Comparison of ENCODE assay signal across 8 cellular contexts in genomic region chr14:67815573-67816235, GRCh38. TPM values are rescaled to one million over a fixed set of nuclear protein-coding genes. Genes with fewer than 3 reads are reported as not detected.
DNase-seq lines count a peak whose midpoint lies in the region; ATAC-seq and TF ChIP-seq lines count a peak whose summit lies in the region.

No MANE protein-coding gene starts in this region.

- peak overlapping the region; percentile 83 for H3K4me2 ChIP-seq in SK-N-SH

- H3K36me3 Mint-ChIP-seq in activated T-cell treated with anti-CD3 and anti-CD28 coated beads, Interleukin-2, amount 50 U/mL, for 24 hours (ENCODE audit: low read depth), result peaks cover 47% of the 10 kb centered on the region

- H3K27ac ChIP-seq in SK-N-SH (ENCODE audit: low read depth in 2 of 2, low read length in 1 of 2), result peak overlapping the region in 1 of 2 experiments; percentile 52; a peak in 2 of 4 replicates
- H3K27ac ChIP-seq in esophagus squamous epithelium, result peak overlapping the region; percentile 13 to 93 (median 84)

- peak overlapping the region; percentile 96 for H3K4me3 Mint-ChIP-seq in activated T-cell treated with anti-CD3 and anti-CD28 coated beads, Interleukin-2, amount 50 U/mL, for 24 hours

- peak overlapping the region; percentile 76 for H3K9ac ChIP-seq in SK-N-SH

- DNase-seq in activated T-cell treated with anti-CD3 and anti-CD28 coated beads, Interleukin-2, amount 50 U/mL, for 24 hours, result no peak
- DNase-seq in activated T-cell treated with anti-CD3 and anti-CD28 coated beads for 4 hours (no peak), SK-N-SH (no peak), esophagus squamous epithelium (lab: John Stamatoyannopoulos, UW) (no peak), omental fat pad (ENCODE audit: low spot score) (no peak), GDM1 (lab: John Stamatoyannopoulos, UW) (no peak), NCI-H510A (lab: John Stamatoyannopoulos, UW) (no peak), NOMO-1 treated with dmso at 0.1 percent for 144 hours (lab: John Stamatoyannopoulos, UW; ENCODE audit: unreplicated experiment) (no peak)

- no peak for TF ChIP-seq EP300 in SK-N-SH (IDR thresholded peaks at IDR 0.05; ENCODE audit: borderline replicate concordance in 1 of 2, low read depth in 1 of 2, low read length in 1 of 2)

- peaks cover 51% of the 10 kb centered on the region for H3K4me1 Mint-ChIP-seq in activated T-cell treated with anti-CD3 and anti-CD28 coated beads, Interleukin-2, amount 50 U/mL, for 24 hours (ENCODE audit: low read depth)

- no peak for TF ChIP-seq POLR2A in esophagus squamous epithelium (IDR thresholded peaks at IDR 0.05)

- peak overlapping the region; percentile 71 for H2AFZ ChIP-seq in SK-N-SH (ENCODE audit: low read depth)

- H3K9me3 ChIP-seq in SK-N-SH (no peaks in the 10 kb centered on the region), esophagus squamous epithelium (no peaks in the 10 kb centered on the region)

- CTCF ChIA-PET in SK-N-SH (lab: Yijun Ruan, JAX), result interaction anchor here (0.9 kb wide), 1 partner anchor 335 kb away, joined by 3 read pairs; no protein-coding TSS in a partner anchor

- H4K20me1 ChIP-seq in SK-N-SH (ENCODE audit: insufficient read depth), result no peaks in the 10 kb centered on the region

- WGBS in SK-N-SH (ENCODE audit: low lambda C conversion rate), result 6% methylated on average over 15 of the region's 15 CpGs
- WGBS in esophagus squamous epithelium, 2 donors, result 5 to 10% methylated on average over 15 of the region's 15 CpGs

- peak; percentile 29 for ATAC-seq in omental fat pad (ENCODE audit: low FRiP score)

- peaks cover 5 to 17% of the 10 kb centered on the region in 2 experiments for H3K4me1 ChIP-seq in SK-N-SH (ENCODE audit: control insufficient read depth in 1 of 2, insufficient read depth in 2 of 2, low read depth in 1 of 2, low read length in 1 of 2)
- H3K4me1 ChIP-seq in esophagus squamous epithelium, result peaks cover 5 to 47% (median 21%) of the 10 kb centered on the region in 3 donors

- TF ChIP-seq RAD21 in SK-N-SH (IDR thresholded peaks at IDR 0.05; ENCODE audit: low read length), result no peak

- H3K4me3 ChIP-seq in SK-N-SH (ENCODE audit: low read depth in 2 of 2, low read length in 1 of 2) (peak overlapping the region; percentile 77 to 97), esophagus squamous epithelium (peak overlapping the region; percentile 73 to 86 (median 78))

- H3K36me3 ChIP-seq in SK-N-SH (replicated peaks in 1 of 2; ENCODE audit: control insufficient read depth in 1 of 2, insufficient read depth in 2 of 2, low read length in 1 of 2) (peaks cover 30 to 36% of the 10 kb centered on the region in 2 experiments), esophagus squamous epithelium (peaks cover 0 to 36% (median 3%) of the 10 kb centered on the region in 3 donors)

- H3K27me3 ChIP-seq in SK-N-SH (ENCODE audit: insufficient read depth) (no peaks in the 10 kb centered on the region), esophagus squamous epithelium (no peaks in the 10 kb centered on the region)

- POLR2A ChIA-PET in SK-N-SH (lab: Yijun Ruan, JAX), result interaction anchor here (0.6 to 1.2 kb wide), 3 partner anchors 9 to 18 kb away, joined by 3 to 7 read pairs (median 3); no protein-coding TSS in a partner anchor

- no peaks in the 10 kb centered on the region for H3K27me3 Mint-ChIP-seq in activated T-cell treated with anti-CD3 and anti-CD28 coated beads, Interleukin-2, amount 50 U/mL, for 24 hours

- peaks cover 30% of the 10 kb centered on the region for H3K79me2 ChIP-seq in SK-N-SH (ENCODE audit: insufficient read depth)

- no peaks in the 10 kb centered on the region for H3F3A ChIP-seq in SK-N-SH (replicated peaks; ENCODE audit: insufficient read depth)

- TF ChIP-seq CTCF in SK-N-SH (IDR thresholded peaks at IDR 0.05), result no peak
- TF ChIP-seq CTCF in esophagus squamous epithelium (IDR thresholded peaks at IDR 0.05), result no peak
- TF ChIP-seq CTCF in omental fat pad (IDR thresholded peaks at IDR 0.05), result no peak

- H3K9me2 ChIP-seq in SK-N-SH, result no peaks in the 10 kb centered on the region

- H3K27ac Mint-ChIP-seq in activated T-cell treated with anti-CD3 and anti-CD28 coated beads, Interleukin-2, amount 50 U/mL, for 24 hours, result peak overlapping the region; percentile 98

- intact Hi-C loops in esophagus squamous epithelium (cut with DNase I), result no loop called here

- no peaks in the 10 kb centered on the region for H3K9me3 Mint-ChIP-seq in activated T-cell treated with anti-CD3 and anti-CD28 coated beads, Interleukin-2, amount 50 U/mL, for 24 hours

TF ChIP-seq in SK-N-SH, 30 proteins besides CTCF, POLR2A, EP300 and RAD21:
- TF ChIP-seq NRF1 (IDR thresholded peaks at IDR 0.05; ENCODE audit: low read depth, low read length), result no peak
- TF ChIP-seq NFIC (IDR thresholded peaks at IDR 0.05; ENCODE audit: borderline replicate concordance), result no peak
- no peak for TF ChIP-seq JUND (IDR thresholded peaks at IDR 0.05)
- TF ChIP-seq MXI1 (IDR thresholded peaks at IDR 0.05; ENCODE audit: low read depth, low read length), result no peak
- TF ChIP-seq FOSL2 (IDR thresholded peaks at IDR 0.05; ENCODE audit: borderline replicate concordance, low read depth), result no peak
- no peak for TF ChIP-seq YY1 (IDR thresholded peaks at IDR 0.05; ENCODE audit: low read depth)
- no peak for TF ChIP-seq TCF12 (IDR thresholded peaks at IDR 0.05)
- no peak for TF ChIP-seq GABPA (IDR thresholded peaks at IDR 0.05; ENCODE audit: low read depth)
- no peak for TF ChIP-seq FOXM1 (IDR thresholded peaks at IDR 0.05; ENCODE audit: low read depth)
- no peak for TF ChIP-seq CHD2 (IDR thresholded peaks at IDR 0.05; ENCODE audit: low read length, partially characterized antibody)
- TF ChIP-seq, protein P1, sequence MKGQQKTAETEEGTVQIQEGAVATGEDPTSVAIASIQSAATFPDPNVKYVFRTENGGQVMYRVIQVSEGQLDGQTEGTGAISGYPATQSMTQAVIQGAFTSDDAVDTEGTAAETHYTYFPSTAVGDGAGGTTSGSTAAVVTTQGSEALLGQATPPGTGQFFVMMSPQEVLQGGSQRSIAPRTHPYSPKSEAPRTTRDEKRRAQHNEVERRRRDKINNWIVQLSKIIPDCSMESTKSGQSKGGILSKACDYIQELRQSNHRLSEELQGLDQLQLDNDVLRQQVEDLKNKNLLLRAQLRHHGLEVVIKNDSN (IDR thresholded peaks at IDR 0.05; ENCODE audit: borderline replicate concordance, low read depth), result no peak
- no peak for TF ChIP-seq MAX (IDR thresholded peaks at IDR 0.05; ENCODE audit: low read depth)
- no peak for TF ChIP-seq TAF1 (IDR thresholded peaks at IDR 0.05; ENCODE audit: borderline replicate concordance, low read depth, low read length)
- no peak for TF ChIP-seq RFX5 (IDR thresholded peaks at IDR 0.05; ENCODE audit: low read length)
- no peak for TF ChIP-seq SIN3A (IDR thresholded peaks at IDR 0.05; ENCODE audit: borderline replicate concordance, low read depth, low read length)

RNA-seq across cellular contexts. Expression of gene ZFYVE26, which starts 0.7 kb away (rescaled TPM):
- polyA plus RNA-seq in SK-N-SH (2012; rRNA removed), result 5.6 and 7.7 TPM in 2 replicates
- polyA plus RNA-seq in SK-N-SH (2012; cell fraction: cytosol; rRNA removed), result 2.9 and 4.0 TPM in 2 replicates
- polyA plus RNA-seq in SK-N-SH (2012; cell fraction: nucleus; rRNA removed), result 15.8 and 21.0 TPM in 2 replicates
- total RNA-seq in esophagus squamous epithelium, result 10 to 100 TPM; 11.8 to 22.3 (median 16.6) TPM
- 10 to 100 TPM; 24.1 to 33.7 (median 25.0) TPM for total RNA-seq in omental fat pad

RNA-seq across cellular contexts. Expression of gene RAD51B, which starts 3.9 kb away (rescaled TPM):
- 5.2 and 6.0 TPM in 2 replicates for polyA plus RNA-seq in SK-N-SH (2012; rRNA removed)
- polyA plus RNA-seq in SK-N-SH (2012; cell fraction: cytosol; rRNA removed), result 5.2 and 6.3 TPM in 2 replicates
- polyA plus RNA-seq in SK-N-SH (2012; cell fraction: nucleus; rRNA removed), result 3.8 TPM in 2 replicates
- total RNA-seq in esophagus squamous epithelium (10 to 100 TPM in 3 of 4 donors, 1 to 10 TPM in 1; 6.2 to 39.9 (median 12.9) TPM), omental fat pad (10 to 100 TPM in 2 of 4 donors, 1 to 10 TPM in 2; 8.9 to 30.3 (median 10.4) TPM)
